In genomic region chr17:59154721-59155438, GRCh38 we compare ENCODE assay signal across 9 cellular contexts. TPM values are rescaled to one million over a fixed set of nuclear protein-coding genes. Genes with fewer than 3 reads are reported as not detected.
DNase-seq lines count a peak whose midpoint lies in the region; ATAC-seq and TF ChIP-seq lines count a peak whose summit lies in the region.
"Had no signal": no experiment of that assay in that cellular context is flagged by ENCODE, and none has a peak within 500 bp of the region (broad histone marks: within the 10 kb centered on the region; RNA-seq: fewer than 3 reads in every experiment).

SKA2 (minus strand) TSS chr17:59155186; CDS start chr17:59155163, 23 bp downstream.

- no peaks in the 10 kb centered on the region for H3K27me3 Mint-ChIP-seq in activated T-cell treated with anti-CD3 and anti-CD28 coated beads, Interleukin-2, amount 50 U/mL, for 4 hours (ENCODE audit: low read depth)
- H3K27me3 Mint-ChIP-seq in neural progenitor cell (ENCODE audit: insufficient read depth, low read depth), result peaks cover 3% of the 10 kb centered on the region
- H3K27me3 Mint-ChIP-seq: dendritic cell treated with granulocyte-macrophage colony-stimulating factor and Interleukin-4, amounts not matched to agents 40 ng/mL and 50 ng/mL, for 4 days had no signal

- H3K27ac Mint-ChIP-seq in neural progenitor cell, result no peak within 1 kb of the TSS
- H3K27ac Mint-ChIP-seq: dendritic cell treated with granulocyte-macrophage colony-stimulating factor and Interleukin-4, amounts not matched to agents 40 ng/mL and 50 ng/mL, for 4 days had no signal

- peak within 1 kb of the TSS; percentile 85 for H3K9ac ChIP-seq in neural progenitor cell
- peak within 1 kb of the TSS; percentile 84 for H3K9ac ChIP-seq in stomach smooth muscle (ENCODE audit: low read length in 2 of 2)

- CTCF ChIA-PET in OCI-LY7 (lab: Charles Lee; ENCODE audit: unreplicated experiment), result interaction anchor here (0.6 to 1.3 kb wide), 2 partner anchors 11 to 576 kb away, joined by 3 to 5 read pairs; no protein-coding TSS in a partner anchor

- H3F3A ChIP-seq in neural progenitor cell (ENCODE audit: low read depth), result peaks cover 15% of the 10 kb centered on the region

- H3K36me3 ChIP-seq in OCI-LY7 (ENCODE audit: insufficient read depth, low read length), result peaks cover 36% of the 10 kb centered on the region; the same call in 1 of the 2 replicates
- no peaks in the 10 kb centered on the region for H3K36me3 ChIP-seq in esophagus squamous epithelium
- H3K36me3 ChIP-seq in neural progenitor cell, result no peaks in the 10 kb centered on the region
- H3K36me3 ChIP-seq in stomach smooth muscle (ENCODE audit: control insufficient read depth in 2 of 2, insufficient read depth in 2 of 2, low read length in 2 of 2), result no peaks in the 10 kb centered on the region

- POLR2A ChIA-PET in OCI-LY7 (lab: Charles Lee), result interaction anchor here (0.5 to 1.5 kb wide), 12 partner anchors 11 to 1148 kb away, joined by 3 to 7 read pairs (median 4); partner anchors contain the start of gene SRSF1

- no peak within 1 kb of the TSS for H3K4me3 Mint-ChIP-seq in activated T-cell treated with anti-CD3 and anti-CD28 coated beads, Interleukin-2, amount 50 U/mL, for 4 hours
- H3K4me3 Mint-ChIP-seq in neural progenitor cell, result no peak within 1 kb of the TSS
- H3K4me3 Mint-ChIP-seq: dendritic cell treated with granulocyte-macrophage colony-stimulating factor and Interleukin-4, amounts not matched to agents 40 ng/mL and 50 ng/mL, for 4 days had no signal

- H3K9me3 ChIP-seq in OCI-LY7 (ENCODE audit: low read length) (no peaks in the 10 kb centered on the region), esophagus squamous epithelium (no peaks in the 10 kb centered on the region), neural progenitor cell (ENCODE audit: low read depth) (no peaks in the 10 kb centered on the region), stomach smooth muscle (ENCODE audit: control insufficient read depth in 2 of 2, low read length in 2 of 2) (no peaks in the 10 kb centered on the region)

- H3K36me3 Mint-ChIP-seq in activated T-cell treated with anti-CD3 and anti-CD28 coated beads, Interleukin-2, amount 50 U/mL, for 4 hours (ENCODE audit: insufficient read depth), result no peaks in the 10 kb centered on the region
- peaks cover 9% of the 10 kb centered on the region for H3K36me3 Mint-ChIP-seq in neural progenitor cell

- TF ChIP-seq CTCF in OCI-LY7 (conservative IDR thresholded peaks at IDR 0.05; ENCODE audit: low read length) (no peak), esophagus squamous epithelium (IDR thresholded peaks at IDR 0.05) (no peak), neural progenitor cell (IDR thresholded peaks at IDR 0.05) (no peak)

- peak; percentile 100 for DNase-seq in COR-L47 (lab: John Stamatoyannopoulos, UW)
- DNase-seq in HUDEP-2 (lab: John Stamatoyannopoulos, UW; ENCODE audit: unreplicated experiment in 76 of 76), result peak in 73 of 76 experiments; percentile 12 to 100 (median 99)
- DNase-seq in OCI-LY7 (ENCODE audit: low spot score), result peak; percentile 99
- DNase-seq in activated T-cell treated with anti-CD3 and anti-CD28 coated beads, Interleukin-2, amount 50 U/mL, for 4 hours, result peak; percentile 95
- peak; percentile 98 for DNase-seq in esophagus squamous epithelium (lab: John Stamatoyannopoulos, UW)
- DNase-seq in neural progenitor cell (ENCODE audit: low spot score), result peak; percentile 99

- no peaks in the 10 kb centered on the region for H3K9me2 ChIP-seq in OCI-LY7 (ENCODE audit: insufficient read depth, low read length)

- H3K79me2 ChIP-seq in OCI-LY7 (ENCODE audit: insufficient read depth, low read depth, low read length) (peaks cover 91% of the 10 kb centered on the region), neural progenitor cell (ENCODE audit: low read depth) (peaks cover 92% of the 10 kb centered on the region)

- peaks cover 68% of the 10 kb centered on the region for H3K4me1 ChIP-seq in OCI-LY7 (ENCODE audit: insufficient read depth, low read length, poor library complexity, severe bottlenecking)
- H3K4me1 ChIP-seq in esophagus squamous epithelium, result peaks cover 4 to 76% (median 15%) of the 10 kb centered on the region in 3 donors
- peaks cover 47% of the 10 kb centered on the region for H3K4me1 ChIP-seq in neural progenitor cell
- H3K4me1 ChIP-seq in stomach smooth muscle (ENCODE audit: control insufficient read depth, insufficient read depth, low read length), result peaks cover 6% of the 10 kb centered on the region

- peak within 1 kb of the TSS; percentile 83 for H3K4me2 ChIP-seq in OCI-LY7 (ENCODE audit: low read length)
- peak within 1 kb of the TSS; percentile 98 for H3K4me2 ChIP-seq in neural progenitor cell

- no peaks in the 10 kb centered on the region for H3K27me3 ChIP-seq in esophagus squamous epithelium
- no peaks in the 10 kb centered on the region for H3K27me3 ChIP-seq in neural progenitor cell
- no peaks in the 10 kb centered on the region for H3K27me3 ChIP-seq in stomach smooth muscle (ENCODE audit: control insufficient read depth in 1 of 2, insufficient read depth in 2 of 2, low read length in 2 of 2)

- H3K4me3 ChIP-seq in OCI-LY7 (ENCODE audit: low read depth, low read length, poor library complexity, severe bottlenecking), result peak within 1 kb of the TSS; percentile 94
- H3K4me3 ChIP-seq in esophagus squamous epithelium, result peak within 1 kb of the TSS; percentile 69 to 88 (median 76)
- H3K4me3 ChIP-seq in neural progenitor cell, result peak within 1 kb of the TSS; percentile 71
- H3K4me3 ChIP-seq in stomach smooth muscle (ENCODE audit: low read length in 2 of 2), result peak within 1 kb of the TSS; percentile 88 to 90

- H3K27ac ChIP-seq in OCI-LY7 (ENCODE audit: low read depth, low read length, poor library complexity, severe bottlenecking) (peak within 1 kb of the TSS; percentile 91), esophagus squamous epithelium (peak within 1 kb of the TSS; percentile 84 to 94 (median 94)), neural progenitor cell (peak within 1 kb of the TSS; percentile 98), stomach smooth muscle (ENCODE audit: low read length) (peak within 1 kb of the TSS; percentile 84)

- no peaks in the 10 kb centered on the region for H3K9me3 Mint-ChIP-seq in activated T-cell treated with anti-CD3 and anti-CD28 coated beads, Interleukin-2, amount 50 U/mL, for 4 hours
- H3K9me3 Mint-ChIP-seq in neural progenitor cell, result no peaks in the 10 kb centered on the region
- H3K9me3 Mint-ChIP-seq: dendritic cell treated with granulocyte-macrophage colony-stimulating factor and Interleukin-4, amounts not matched to agents 40 ng/mL and 50 ng/mL, for 4 days had no signal

- peak; percentile 76 for ATAC-seq in GM21423 (IDR thresholded peaks at IDR 0.05; ENCODE audit: unreplicated experiment)
- ATAC-seq in activated T-cell treated with anti-CD3 and anti-CD28 coated beads, Interleukin-2, amount 50 U/mL, for 4 hours, result peak; percentile 86 to 87

- 0 to 1% methylated on average over 11 to 29 of the region's 39 CpGs for WGBS in esophagus squamous epithelium, 2 donors

- intact Hi-C loops in OCI-LY7 (cut with micrococcal nuclease; ENCODE audit: unreplicated experiment), result loop anchor here (1.0 to 10.0 kb wide), 4 partner anchors 49 to 820 kb away; partner anchors contain the start of genes RPS6KB1, TRIM37 and TUBD1
- intact Hi-C loops in esophagus squamous epithelium (cut with DNase I), result loop anchor here (10.0 kb wide), 1 partner anchor 50 kb away; the partner anchor contains the start of gene TRIM37

- no TSS peak for BruUV-seq in OCI-LY7 (replicated peaks; lab: Mats Ljungman, UMichigan)

- H3K4me1 Mint-ChIP-seq in activated T-cell treated with anti-CD3 and anti-CD28 coated beads, Interleukin-2, amount 50 U/mL, for 4 hours (ENCODE audit: low read depth), result peaks cover 46% of the 10 kb centered on the region
- H3K4me1 Mint-ChIP-seq in neural progenitor cell, result peaks cover 42% of the 10 kb centered on the region

- H4K20me1 ChIP-seq in OCI-LY7 (ENCODE audit: insufficient read depth, low read length) (peaks cover 13% of the 10 kb centered on the region; the same call in 1 of the 2 replicates), neural progenitor cell (ENCODE audit: low read depth) (peaks cover 32% of the 10 kb centered on the region)

- TF ChIP-seq POLR2A in esophagus squamous epithelium (IDR thresholded peaks at IDR 0.05), result peak in 1 of 4 donors; percentile 42

- peak within 1 kb of the TSS; percentile 61 for H2AFZ ChIP-seq in OCI-LY7 (ENCODE audit: low read length)
- H2AFZ ChIP-seq in neural progenitor cell (replicated peaks), result peak within 1 kb of the TSS; percentile 79

RNA-seq across cellular contexts. Expression of gene SKA2, which starts in this region (rescaled TPM):
- 82.5 and 106 TPM in 2 replicates for total RNA-seq in OCI-LY7 (2014; rRNA removed; shearing (Covaris generic))
- total RNA-seq in OCI-LY7 (2022) (106 and 117 TPM in 2 replicates), esophagus squamous epithelium (10 to 100 TPM; 12.5 to 57.2 (median 37.6) TPM), neural progenitor cell (ENCODE audit: low replicate concordance) (166 and 352 TPM in 2 replicates)
- total RNA-seq in activated T-cell treated with anti-CD3 and anti-CD28 coated beads, Interleukin-2, amount 50 U/mL, for 4 hours, result 10 to 100 TPM; 30.9 to 35.5 (median 33.4) TPM

Comparison
In these comparisons a context has a peak if more than half of its experiments do, and no peak if none do; other contexts are left out.
1. Peak in every context shown above with its lines: DNase-seq, ATAC-seq, H3K4me3 ChIP-seq and H3K27ac ChIP-seq.